ENCODE assay signal across 9 cellular contexts in genomic region chr10:6140965-6141295, GRCh38. TPM values are rescaled to one million over a fixed set of nuclear protein-coding genes. Genes with fewer than 3 reads are reported as not detected.
DNase-seq lines count a peak whose midpoint lies in the region; ATAC-seq and TF ChIP-seq lines count a peak whose summit lies in the region.
"Had no signal": no experiment of that assay in that cellular context is flagged by ENCODE, and none has a peak within 500 bp of the region (broad histone marks: within the 10 kb centered on the region; RNA-seq: fewer than 3 reads in every experiment).

No MANE protein-coding gene starts in this region.

- H3K27me3 ChIP-seq in heart left ventricle (peaks cover 0 to 9% (median 0%) of the 10 kb centered on the region in 9 donors), Panc1 (ENCODE audit: control insufficient read depth, insufficient read depth, low read length) (no peaks in the 10 kb centered on the region), upper lobe of left lung (peaks cover 0 to 4% (median 0%) of the 10 kb centered on the region in 4 donors)

- POLR2A ChIA-PET in Panc1 (lab: Charles Lee) = no interaction called here

- H3K4me3 ChIP-seq in heart left ventricle = peak overlapping the region in 9 of 12 donors; percentile 28 to 55 (median 35)
- peak overlapping the region; percentile 34 to 64 for H3K4me3 ChIP-seq in Panc1 (ENCODE audit: low read depth in 2 of 2, low read length in 2 of 2)
- H3K4me3 ChIP-seq in fibroblast of the aortic adventitia (ENCODE audit: low read depth, low read length) = peak overlapping the region; percentile 59
- peak overlapping the region in 3 of 4 donors; percentile 12 to 32 (median 12) for H3K4me3 ChIP-seq in upper lobe of left lung

- TF ChIP-seq POLR2A in heart left ventricle (IDR thresholded peaks at IDR 0.05) = no peak
- no peak for TF ChIP-seq POLR2A in upper lobe of left lung (IDR thresholded peaks at IDR 0.05)

- TF ChIP-seq CTCF in heart left ventricle (IDR thresholded peaks at IDR 0.05) = no peak
- no peak for TF ChIP-seq CTCF in Panc1 (IDR thresholded peaks at IDR 0.05)
- TF ChIP-seq CTCF in fibroblast of the aortic adventitia (IDR thresholded peaks at IDR 0.05; ENCODE audit: insufficient read depth, low read length) = no peak
- no peak for TF ChIP-seq CTCF in upper lobe of left lung (IDR thresholded peaks at IDR 0.05)

- H3K4me1 ChIP-seq in heart left ventricle (peaks cover 0 to 36% (median 8%) of the 10 kb centered on the region in 12 donors), Panc1 (ENCODE audit: control insufficient read depth, insufficient read depth, low read length) (peaks cover 2% of the 10 kb centered on the region), upper lobe of left lung (peaks cover 12 to 25% (median 16%) of the 10 kb centered on the region in 4 donors)

- no peak for DNase-seq in heart left ventricle
- no peak for DNase-seq in Right ventricle myocardium inferior (ENCODE audit: missing footprints)
- no peak for DNase-seq in Panc1 (ENCODE audit: low read depth, low spot score)
- no peak for DNase-seq in fibroblast of the aortic adventitia (ENCODE audit: low read depth)
- no peak for DNase-seq in upper lobe of left lung
- DNase-seq in CD1c-positive myeloid dendritic cell (ENCODE audit: extremely low spot score) = no peak
- DNase-seq in amygdala (lab: John Stamatoyannopoulos, UW) = no peak
- no peak for DNase-seq in inferior parietal cortex (ENCODE audit: extremely low spot score)
- DNase-seq: NCI-H510A had no signal

- 78 to 86% (median 82%) methylated on average over 8 of the region's 8 CpGs for WGBS in heart left ventricle, 4 donors
- WGBS in upper lobe of left lung, 2 donors = 61 to 69% methylated on average over 5 to 8 of the region's 8 CpGs

- H3K27ac ChIP-seq in heart left ventricle (peak overlapping the region in 1 of 12 donors; percentile 57), Panc1 (ENCODE audit: low read length) (no peak overlapping the region), upper lobe of left lung (peak overlapping the region in 2 of 4 donors; percentile 46 to 49)

- H3K36me3 ChIP-seq in heart left ventricle (no peaks in the 10 kb centered on the region), Panc1 (ENCODE audit: control insufficient read depth, insufficient read depth, low read length) (no peaks in the 10 kb centered on the region; the same call in 1 of the 2 replicates), upper lobe of left lung (no peaks in the 10 kb centered on the region)

- no peak for TF ChIP-seq EP300 in upper lobe of left lung (IDR thresholded peaks at IDR 0.05)

- no TSS peak for BruUV-seq in Panc1 (replicated peaks; lab: Mats Ljungman, UMichigan)

- H3K9me3 ChIP-seq in heart left ventricle (no peaks in the 10 kb centered on the region), Panc1 (ENCODE audit: control insufficient read depth, insufficient read depth, low read depth, low read length) (no peaks in the 10 kb centered on the region), upper lobe of left lung (no peaks in the 10 kb centered on the region)

- in situ Hi-C loops in Panc1 (cut with HindIII; ENCODE audit: low pct_unique_long_range_greater_than_20kb, low sequenced_read_pairs) = no loop called here

- no peak for ATAC-seq in heart left ventricle
- ATAC-seq in Right ventricle myocardium inferior = no peak
- no peak for ATAC-seq in Panc1
- ATAC-seq in upper lobe of left lung (ENCODE audit: low FRiP score in 2 of 2) = no peak

- intact Hi-C loops in heart left ventricle (cut with DNase I) = loop anchor here in 1 of 10 donors (10.0 kb wide), 1 partner anchor 46 kb away; no protein-coding TSS in a partner anchor
- intact Hi-C loops in Right ventricle myocardium inferior (cut with DNase I) = no loop called here
- intact Hi-C loops in Panc1 (cut with micrococcal nuclease; ENCODE audit: unreplicated experiment) = no loop called here

- CTCF ChIA-PET in Panc1 (lab: Charles Lee) = no interaction called here

RNA-seq across cellular contexts. Expression of gene RBM17, which starts 52.1 kb away (rescaled TPM):
- total RNA-seq in heart left ventricle (10 to 100 TPM; 29.2 to 83.9 (median 60.2) TPM), Right ventricle myocardium inferior (65.7 TPM), Panc1 (2021; ENCODE audit: unreplicated experiment) (65.4 TPM), fibroblast of the aortic adventitia (ENCODE audit: low replicate concordance) (41.8 and 68.9 TPM in 2 replicates), upper lobe of left lung (100 to 1,000 TPM in 2 of 6 donors, 10 to 100 TPM in 4; 67.6 to 192 (median 84.8) TPM)
- polyA plus RNA-seq in heart left ventricle = 10 to 100 TPM; 60.6 to 61.1 TPM
- polyA plus RNA-seq in Panc1 (2012; ENCODE audit: insufficient read length) = 60.1 TPM
